In the genomic region with DNA sequence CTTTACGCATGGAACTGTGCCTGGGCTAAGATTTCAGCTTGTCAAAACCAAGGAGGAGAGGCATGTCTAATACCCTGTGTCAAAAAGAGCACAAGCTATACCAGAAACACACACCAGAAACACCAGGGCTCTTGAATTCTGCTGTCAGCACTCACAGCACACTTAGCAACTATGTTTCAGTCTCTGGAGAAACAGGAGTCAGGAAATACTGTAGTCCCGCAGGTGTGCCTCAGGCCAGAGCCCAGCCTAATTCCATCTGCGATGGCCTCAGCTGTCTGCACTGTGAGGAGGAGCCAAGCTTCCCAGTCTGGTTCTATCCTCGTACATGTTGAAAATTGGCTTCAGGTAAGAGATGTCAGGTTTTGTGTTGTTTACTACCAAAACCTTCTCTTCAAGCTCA, we compare ENCODE assay signal across 16 cellular contexts. TPM values are rescaled to one million over a fixed set of nuclear protein-coding genes. Genes with fewer than 3 reads are reported as not detected.
DNase-seq lines count a peak whose midpoint lies in the region; ATAC-seq, FAIRE-seq and TF ChIP-seq lines count a peak whose summit lies in the region.
"Had no signal": no experiment of that assay in that cellular context is flagged by ENCODE, and none has a peak within 500 bp of the region (broad histone marks: within the 10 kb centered on the region; RNA-seq: fewer than 3 reads in every experiment).

No MANE protein-coding gene starts in this region.

- ATAC-seq in HG03521 (IDR thresholded peaks at IDR 0.05; ENCODE audit: unreplicated experiment) (no peak), GM19452 (IDR thresholded peaks at IDR 0.05; ENCODE audit: unreplicated experiment) (no peak)
- ATAC-seq: HepG2 had no signal

- H3K4me3 ChIP-seq in KMS-11 (IDR thresholded peaks at IDR 0.05; ENCODE audit: insufficient read depth, low read depth, low read length), result no peak overlapping the region
- no peak overlapping the region for H3K4me3 ChIP-seq in bronchial epithelial cell (ENCODE audit: low read depth, low read length)
- no peak overlapping the region for H3K4me3 ChIP-seq in keratinocyte (ENCODE audit: control insufficient read depth in 2 of 3, extremely low read depth in 1 of 3, insufficient read depth in 2 of 3, low read depth in 1 of 3, low read length in 3 of 3)
- H3K4me3 ChIP-seq: BLaER1 treated with 17β-estradiol and CSF1 and Interleukin-3, amounts not matched to agents 10 nM and 100 nM had no signal

- H3K9ac ChIP-seq in KMS-11 (no peak overlapping the region), keratinocyte (ENCODE audit: control insufficient read depth, extremely low read depth, insufficient read depth, low read length) (no peak overlapping the region)
- H3K9ac ChIP-seq: BLaER1 treated with 17β-estradiol and CSF1 and Interleukin-3, amounts not matched to agents 10 nM and 100 nM had no signal

- H3K9me1 ChIP-seq in keratinocyte (ENCODE audit: control insufficient read depth, extremely low read depth, insufficient read depth, low read length), result no peaks in the 10 kb centered on the region

- DNase-seq in ELF-1 (ENCODE audit: low read depth, low spot score) (peak; percentile 64), bronchial epithelial cell (ENCODE audit: low read depth) (no peak), keratinocyte (ENCODE audit: low read depth, low spot score) (no peak), NCI-H187 (lab: John Stamatoyannopoulos, UW) (no peak)
- DNase-seq: ACHN; Calu3; CD4-positive, alpha-beta T cell; DMS79; H7 had no signal

- H3K27me3 ChIP-seq in KMS-11 (ENCODE audit: insufficient read depth, low read depth) (no peaks in the 10 kb centered on the region), bronchial epithelial cell (ENCODE audit: control insufficient read depth, insufficient read depth, low read length) (no peaks in the 10 kb centered on the region), keratinocyte (ENCODE audit: control insufficient read depth, extremely low read depth, insufficient read depth, low read length) (no peaks in the 10 kb centered on the region)
- H3K27me3 ChIP-seq: BLaER1 treated with 17β-estradiol and CSF1 and Interleukin-3, amounts not matched to agents 10 nM and 100 nM had no signal

- H3K36me3 ChIP-seq in KMS-11 (ENCODE audit: insufficient read depth) (no peaks in the 10 kb centered on the region), bronchial epithelial cell (ENCODE audit: control insufficient read depth, insufficient read depth, low read length) (no peaks in the 10 kb centered on the region), keratinocyte (ENCODE audit: control insufficient read depth in 2 of 2, extremely low read depth in 1 of 2, insufficient read depth in 2 of 2, low read length in 2 of 2) (no peaks in the 10 kb centered on the region)
- H3K36me3 ChIP-seq: BLaER1 treated with 17β-estradiol and CSF1 and Interleukin-3, amounts not matched to agents 10 nM and 100 nM had no signal

- no peaks in the 10 kb centered on the region for H3K9me3 ChIP-seq in keratinocyte (ENCODE audit: control insufficient read depth, low read depth, low read length)
- H3K9me3 ChIP-seq: BLaER1 treated with 17β-estradiol and CSF1 and Interleukin-3, amounts not matched to agents 10 nM and 100 nM had no signal

- H3K4me1 ChIP-seq in KMS-11 (ENCODE audit: low read depth, poor library complexity, severe bottlenecking) (peaks cover 60% of the 10 kb centered on the region), keratinocyte (ENCODE audit: control insufficient read depth, extremely low read depth, insufficient read depth, low read length) (peaks cover 8% of the 10 kb centered on the region)

- TF ChIP-seq CTCF in KMS-11 (conservative IDR thresholded peaks at IDR 0.05; ENCODE audit: low read depth, low read length) (no peak), bronchial epithelial cell (IDR thresholded peaks at IDR 0.05; ENCODE audit: insufficient read depth, low read length, severe bottlenecking) (no peak), keratinocyte (optimal IDR thresholded peaks at IDR 0.05 in 1 of 3, IDR thresholded peaks at IDR 0.05 in 1 of 3, conservative IDR thresholded peaks at IDR 0.05 in 1 of 3; ENCODE audit: extremely low read depth in 1 of 3, insufficient read depth in 2 of 3, low read length in 3 of 3) (no peak)

- H3K4me2 ChIP-seq in KMS-11 (peak overlapping the region; percentile 36; the same call in 1 of the 2 replicates), keratinocyte (ENCODE audit: control insufficient read depth, extremely low read depth, insufficient read depth, low read depth, low read length) (no peak overlapping the region)

- H2AFZ ChIP-seq in KMS-11 (ENCODE audit: low read depth), result no peak overlapping the region
- H2AFZ ChIP-seq in keratinocyte (ENCODE audit: control insufficient read depth, low read length), result peak overlapping the region; percentile 47

- no peak overlapping the region; the same call in 1 of the 2 replicates for H3K27ac ChIP-seq in KMS-11
- no peak overlapping the region for H3K27ac ChIP-seq in keratinocyte (ENCODE audit: control insufficient read depth, insufficient read depth, low read length)
- H3K27ac ChIP-seq: BLaER1 treated with 17β-estradiol and CSF1 and Interleukin-3, amounts not matched to agents 10 nM and 100 nM had no signal

- dilution Hi-C loops in keratinocyte (cut with MboI; ENCODE audit: extremely low pct_ligation_motif_present, low sequenced_read_pairs), result no loop called here

- FAIRE-seq in bronchial epithelial cell (lab: Jason Lieb, UNC) (peak; percentile 28), keratinocyte (lab: Jason Lieb, UNC) (peak; percentile 68)
- FAIRE-seq: G401.6, GM12891, HepG2 had no signal

- no peaks in the 10 kb centered on the region for H3K79me2 ChIP-seq in KMS-11 (ENCODE audit: insufficient read depth, low read depth)
- H3K79me2 ChIP-seq in keratinocyte (ENCODE audit: control insufficient read depth, insufficient read depth, low read length), result no peaks in the 10 kb centered on the region

- no peaks in the 10 kb centered on the region for H4K20me1 ChIP-seq in KMS-11 (ENCODE audit: insufficient read depth)
- no peaks in the 10 kb centered on the region for H4K20me1 ChIP-seq in keratinocyte (ENCODE audit: control insufficient read depth, extremely low read depth, insufficient read depth, low read length)
- H4K20me1 ChIP-seq: BLaER1 treated with 17β-estradiol and CSF1 and Interleukin-3, amounts not matched to agents 10 nM and 100 nM had no signal

RNA-seq across cellular contexts. Expression of gene MTRES1, which starts 31.6 kb away (rescaled TPM):
- 11.3 and 13.3 TPM in 2 replicates for total RNA-seq in bronchial epithelial cell
- polyA plus RNA-seq in keratinocyte, result 12.0 to 19.6 TPM (median 12.1 TPM) in 3 replicates
- polyA plus RNA-seq in keratinocyte (2011; ENCODE audit: low read depth), result 28.5 TPM
- 12.3 and 12.9 TPM in 2 replicates for polyA plus RNA-seq in keratinocyte (2011; cell fraction: cytosol; rRNA removed)
- polyA plus RNA-seq in keratinocyte (2011; cell fraction: nucleus; rRNA removed), result 13.5 and 18.8 TPM in 2 replicates
- 16.3 and 20.2 TPM in 2 replicates for polyA plus RNA-seq in keratinocyte (2012; ENCODE audit: low replicate concordance)
- polyA minus RNA-seq in keratinocyte, result 1.6 to 5.1 TPM (median 3.7 TPM) in 3 replicates
- polyA minus RNA-seq in keratinocyte (2011; cell fraction: cytosol; rRNA and poly(A)+ RNA removed), result 3.8 TPM
- 4.3 and 6.8 TPM in 2 replicates for polyA minus RNA-seq in keratinocyte (2011; cell fraction: nucleus; rRNA and poly(A)+ RNA removed)

RNA-seq across cellular contexts. Expression of gene BEND3, which starts 55.7 kb away (rescaled TPM):
- 1.8 and 3.9 TPM in 2 replicates for total RNA-seq in bronchial epithelial cell
- 1.7 to 5.5 TPM (median 2.1 TPM) in 3 replicates for polyA plus RNA-seq in keratinocyte
- 0.99 TPM for polyA plus RNA-seq in keratinocyte (2011; ENCODE audit: low read depth)
- 2.7 TPM in 2 replicates for polyA plus RNA-seq in keratinocyte (2011; cell fraction: cytosol; rRNA removed)
- 4.2 and 4.5 TPM in 2 replicates for polyA plus RNA-seq in keratinocyte (2011; cell fraction: nucleus; rRNA removed)
- 2.9 and 4.2 TPM in 2 replicates for polyA plus RNA-seq in keratinocyte (2012; ENCODE audit: low replicate concordance)
- 4.3 to 10.7 TPM (median 6.9 TPM) in 3 replicates for polyA minus RNA-seq in keratinocyte
- polyA minus RNA-seq in keratinocyte (2011; cell fraction: cytosol; rRNA and poly(A)+ RNA removed), result 9.2 TPM
- 5.9 and 7.6 TPM in 2 replicates for polyA minus RNA-seq in keratinocyte (2011; cell fraction: nucleus; rRNA and poly(A)+ RNA removed)
